10 cellular contexts compared by ENCODE assay signal in the genomic region with DNA sequence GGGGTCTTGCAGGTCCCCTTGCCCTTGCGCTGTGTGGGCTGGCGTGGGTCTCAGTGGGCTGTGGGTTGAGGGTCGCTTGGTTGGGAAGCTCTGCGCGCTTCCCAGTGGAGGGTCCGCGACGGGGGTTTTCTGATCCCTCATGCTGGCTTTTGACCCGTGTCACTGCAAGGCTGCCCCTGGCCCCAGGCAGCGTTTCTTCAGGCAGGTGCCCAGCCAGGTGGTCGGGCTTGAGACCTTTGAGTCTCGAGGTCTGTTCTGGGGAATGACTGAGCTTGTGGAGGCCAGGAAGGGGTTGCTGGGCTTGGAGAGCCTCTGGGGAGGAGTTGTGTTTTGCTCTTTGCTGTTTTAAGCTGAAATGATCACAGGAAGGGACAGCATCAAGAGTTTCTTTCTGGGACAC. TPM values are rescaled to one million over a fixed set of nuclear protein-coding genes. Genes with fewer than 3 reads are reported as not detected.
DNase-seq lines count a peak whose midpoint lies in the region; ATAC-seq and TF ChIP-seq lines count a peak whose summit lies in the region.
"Had no signal": no experiment of that assay in that cellular context is flagged by ENCODE, and none has a peak within 500 bp of the region (broad histone marks: within the 10 kb centered on the region; RNA-seq: fewer than 3 reads in every experiment).

No MANE protein-coding gene starts in this region.

- H3K9me3 ChIP-seq in OCI-LY3 (ENCODE audit: insufficient read depth, low read length) = no peaks in the 10 kb centered on the region
- H3K9me3 ChIP-seq in body of pancreas = no peaks in the 10 kb centered on the region
- no peaks in the 10 kb centered on the region for H3K9me3 ChIP-seq in left lung
- no peaks in the 10 kb centered on the region for H3K9me3 ChIP-seq in stomach

- H3K4me3 ChIP-seq in OCI-LY3 (ENCODE audit: low read length) (no peak overlapping the region), body of pancreas (no peak overlapping the region), left lung (peak overlapping the region in 1 of 2 donors; percentile 93), stomach (peak overlapping the region; percentile 12 to 71 (median 45))

- no peak for TF ChIP-seq POLR2A in body of pancreas (IDR thresholded peaks at IDR 0.05)
- no peak for TF ChIP-seq POLR2A in stomach (IDR thresholded peaks at IDR 0.05)

- TF ChIP-seq CTCF in OCI-LY3 (IDR thresholded peaks at IDR 0.05; ENCODE audit: low read depth, low read length) (no peak), body of pancreas (IDR thresholded peaks at IDR 0.05) (no peak), left lung (IDR thresholded peaks at IDR 0.05) (no peak), stomach (IDR thresholded peaks at IDR 0.05) (no peak)

- peaks cover 98% of the 10 kb centered on the region for H3K79me2 ChIP-seq in OCI-LY3 (ENCODE audit: low read length)

- DNase-seq in body of pancreas (no peak), left lung (no peak), stomach (no peak), SKM-1 treated with dmso at 0.1 percent for 144 hours (lab: John Stamatoyannopoulos, UW; ENCODE audit: unreplicated experiment) (no peak), NCI-H524 (lab: John Stamatoyannopoulos, UW) (no peak)
- DNase-seq in activated CD4-positive, alpha-beta T cell treated with anti-CD3 and anti-CD28 coated beads for 48 hours = no peak
- DNase-seq: left colon, NCI-H524 treated with DMSO at 0.1 percent for 48 hours had no signal

- no peak for ATAC-seq in body of pancreas
- no peak for ATAC-seq in left lung
- no peak for ATAC-seq in HG03342 (IDR thresholded peaks at IDR 0.05; ENCODE audit: unreplicated experiment)
- ATAC-seq: left colon had no signal

- 0 out of 2 replicates have a peak overlapping the region, but pooled peaks have one; percentile 7 for H3K4me2 ChIP-seq in OCI-LY3 (ENCODE audit: low read length)

- WGBS in body of pancreas, 2 donors = 82% methylated on average over 12 of the region's 12 CpGs; no CpG with 5 or more reads in 1 of the 2 donors
- 68 to 74% (median 70%) methylated on average over 10 to 12 of the region's 12 CpGs for WGBS in stomach, 5 donors

- H3K27ac ChIP-seq in OCI-LY3 (ENCODE audit: low read length) (no peak overlapping the region), body of pancreas (peak overlapping the region in 3 of 4 donors; percentile 56 to 76 (median 74)), left lung (peak overlapping the region; percentile 89 to 93), stomach (peak overlapping the region; percentile 67 to 92 (median 87))

- no peaks in the 10 kb centered on the region for H3K27me3 ChIP-seq in OCI-LY3 (ENCODE audit: low read depth, low read length)
- H3K27me3 ChIP-seq in body of pancreas = no peaks in the 10 kb centered on the region
- no peaks in the 10 kb centered on the region for H3K27me3 ChIP-seq in left lung
- no peaks in the 10 kb centered on the region for H3K27me3 ChIP-seq in stomach

- H3K9ac ChIP-seq in OCI-LY3 (ENCODE audit: low read length) = no peak overlapping the region

- H3K4me1 ChIP-seq in OCI-LY3 (ENCODE audit: low read length) (peaks cover 38% of the 10 kb centered on the region), body of pancreas (peaks cover 95% of the 10 kb centered on the region), left lung (peaks cover 66 to 90% of the 10 kb centered on the region in 2 donors), stomach (peaks cover 92 to 96% (median 93%) of the 10 kb centered on the region in 4 donors)

- TF ChIP-seq EP300 in stomach (IDR thresholded peaks at IDR 0.05) = no peak

- peaks cover 89% of the 10 kb centered on the region for H4K20me1 ChIP-seq in OCI-LY3 (ENCODE audit: insufficient read depth, low read length)

- H3K36me3 ChIP-seq in OCI-LY3 (replicated peaks; ENCODE audit: low read depth, low read length) (peaks cover 9% of the 10 kb centered on the region), body of pancreas (replicated peaks in 1 of 2; ENCODE audit: insufficient read depth in 1 of 2, low read depth in 2 of 2) (no peaks in the 10 kb centered on the region), left lung (no peaks in the 10 kb centered on the region), stomach (no peaks in the 10 kb centered on the region)

- H2AFZ ChIP-seq in OCI-LY3 (ENCODE audit: low read depth, low read length) = no peak overlapping the region

- intact Hi-C loops in body of pancreas (cut with DNase I) (loop anchor here (5.0 kb wide), 1 partner anchor 41 kb away; a partner anchor contains a TSS), left lung (cut with DNase I) (loop anchor here in 1 of 2 donors (10.0 kb wide), 1 partner anchor 81 kb away; no protein-coding TSS in a partner anchor), stomach (cut with DNase I; ENCODE audit: low total_unique reads) (no loop called here)

RNA-seq across cellular contexts. Expression of a gene that starts 5.3 kb away (rescaled TPM):
- total RNA-seq in body of pancreas = 10 to 100 TPM; 15.8 to 33.0 TPM
- total RNA-seq in left lung = 10 to 100 TPM; 75.8 to 89.0 TPM
- total RNA-seq in stomach = 10 to 100 TPM; 18.7 to 84.0 (median 32.7) TPM
- 10 to 100 TPM in 2 of 3 donors, 1 to 10 TPM in 1; 7.4 to 14.8 (median 13.9) TPM for polyA plus RNA-seq in stomach

RNA-seq across cellular contexts. Expression of a gene that starts 38.9 kb away (rescaled TPM):
- total RNA-seq in body of pancreas = 10 to 100 TPM; 19.8 to 23.6 TPM
- total RNA-seq in left lung = 10 to 100 TPM; 51.6 to 69.7 TPM
- total RNA-seq in stomach = 100 to 1,000 TPM in 1 of 5 donors, 10 to 100 TPM in 3, 1 to 10 TPM in 1; 8.2 to 170 (median 25.8) TPM
- 100 to 1,000 TPM in 2 of 3 donors, 10 to 100 TPM in 1; 91.3 to 120 (median 101) TPM for polyA plus RNA-seq in stomach

Comparison
In these comparisons a context has a peak if more than half of its experiments do, and no peak if none do; other contexts are left out.
1. H3K4me3 ChIP-seq: peak in stomach (4 of 4); none in OCI-LY3 (single experiment) and body of pancreas (0 of 2).